Comparison of ENCODE assay signal across 22 cellular contexts in the genomic region with DNA sequence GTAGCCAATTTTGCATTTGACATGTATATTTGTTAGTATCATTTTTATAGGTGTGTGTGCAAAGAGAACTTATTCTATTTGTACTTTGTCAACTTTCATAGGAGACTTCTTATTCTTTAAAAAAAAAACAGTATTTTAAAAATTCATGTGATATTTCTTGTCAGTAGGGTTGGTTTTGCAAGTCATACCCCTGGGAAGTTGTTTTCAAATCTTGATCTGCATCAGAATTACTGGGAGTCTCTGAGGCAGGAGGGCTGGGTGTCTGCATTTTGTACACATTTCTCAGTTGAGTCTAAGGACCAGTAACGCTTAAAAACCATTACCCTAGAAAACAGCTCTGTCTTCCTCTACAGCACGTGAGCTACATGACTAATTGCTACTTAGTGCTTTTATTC.
"Had no signal": no experiment of that assay in that cellular context is flagged by ENCODE, and none has a peak within 500 bp of the region (broad histone marks: within the 10 kb centered on the region; RNA-seq: fewer than 3 reads in every experiment).

No MANE protein-coding gene starts in this region.

- H3K27me3 ChIP-seq: dorsolateral prefrontal cortex, hepatocyte, testis, tibial nerve, upper lobe of right lung, vagina had no signal

- H2AFZ ChIP-seq: hepatocyte had no signal

- H3K4me3 ChIP-seq: dorsolateral prefrontal cortex, hepatocyte, testis, tibial nerve, upper lobe of right lung, vagina had no signal

- H3K36me3 Mint-ChIP-seq: memory B cell; mesothelial cell of epicardium; natural killer cell; stimulated activated naive B cell treated with anti-CD40 and anti-IgM and Interleukin-4, amounts not matched to agents 10 μg/mL and 1 μg/mL and 100 μg/mL, for 72 hours had no signal

- DNase-seq: cortex of kidney; dorsolateral prefrontal cortex; effector CD8-positive, alpha-beta T cell; foreskin melanocyte; head of caudate nucleus; kidney glomerular epithelial cell; natural killer cell; posterior cingulate gyrus; stimulated activated CD4-positive, alpha-beta T cell treated with anti-CD3 and anti-CD28 coated beads, Interleukin-2, amount 100 ng/mL, for 24 hours; stimulated activated CD4-positive, alpha-beta T cell treated with anti-CD3 and anti-CD28 coated beads, Interleukin-4, amount 100 ng/mL, for 4 hours; stimulated activated naive B cell treated with anti-CD40 and anti-IgM and Interleukin-4, amounts not matched to agents 10 μg/mL and 1 μg/mL and 100 μg/mL, for 72 hours; stimulated activated naive CD8-positive, alpha-beta T cell treated with anti-CD3 and anti-CD28 coated beads, Interleukin-15, amount 100 ng/mL, for 72 hours; testis; upper lobe of right lung had no signal

- H3K4me1 ChIP-seq: testis had no signal

- H3K79me2 ChIP-seq: hepatocyte had no signal

- ATAC-seq: left lobe of liver; natural killer cell; sciatic nerve; stimulated activated naive CD8-positive, alpha-beta T cell treated with anti-CD3 and anti-CD28 coated beads, Interleukin-15, amount 100 ng/mL, for 72 hours; upper lobe of right lung had no signal

- H3K4me3 Mint-ChIP-seq: memory B cell; mesothelial cell of epicardium; natural killer cell; neural crest cell; stimulated activated naive B cell treated with anti-CD40 and anti-IgM and Interleukin-4, amounts not matched to agents 10 μg/mL and 1 μg/mL and 100 μg/mL, for 72 hours; stimulated activated naive CD8-positive, alpha-beta T cell treated with anti-CD3 and anti-CD28 coated beads, Interleukin-15, amount 100 ng/mL, for 72 hours had no signal

- H3K9me3 Mint-ChIP-seq: memory B cell; mesothelial cell of epicardium; natural killer cell; neural crest cell; stimulated activated naive B cell treated with anti-CD40 and anti-IgM and Interleukin-4, amounts not matched to agents 10 μg/mL and 1 μg/mL and 100 μg/mL, for 72 hours; stimulated activated naive CD8-positive, alpha-beta T cell treated with anti-CD3 and anti-CD28 coated beads, Interleukin-15, amount 100 ng/mL, for 72 hours had no signal

- H3K27ac ChIP-seq: dorsolateral prefrontal cortex, hepatocyte, testis, tibial nerve, upper lobe of right lung, vagina had no signal

- H3K4me1 Mint-ChIP-seq: natural killer cell had no signal

- H3K36me3 ChIP-seq: tibial nerve, upper lobe of right lung, vagina had no signal

- H3K4me2 ChIP-seq: hepatocyte had no signal

- H3K27ac Mint-ChIP-seq: memory B cell; mesothelial cell of epicardium; natural killer cell; stimulated activated naive B cell treated with anti-CD40 and anti-IgM and Interleukin-4, amounts not matched to agents 10 μg/mL and 1 μg/mL and 100 μg/mL, for 72 hours had no signal

- H3K9me3 ChIP-seq: testis, tibial nerve, upper lobe of right lung, vagina had no signal
